ENCODE assay signal across 8 cellular contexts in genomic region chr5:68730220-68731010, GRCh38.
A peak's percentile ranks its signal among the peaks of the same experiment; 100 is the strongest.
DNase-seq lines count a peak whose midpoint lies in the region; ATAC-seq, FAIRE-seq and TF ChIP-seq lines count a peak whose summit lies in the region.

No MANE protein-coding gene starts in this region.

- FAIRE-seq in pancreas (lab: Jason Lieb, UNC) = no peak

- H3K4me1 ChIP-seq in pancreas = peaks cover 0 to 7% (median 0%) of the 10 kb centered on the region in 3 donors

- H3K27me3 ChIP-seq in pancreas = no peaks in the 10 kb centered on the region

- no peaks in the 10 kb centered on the region for H3K36me3 ChIP-seq in pancreas

- H3K9me3 ChIP-seq in pancreas = no peaks in the 10 kb centered on the region

- no peak for TF ChIP-seq POLR2A in GM18505 (IDR thresholded peaks at IDR 0.05; ENCODE audit: borderline replicate concordance, extremely low read depth, insufficient read depth, insufficient read length)

- WGBS in pancreas, 2 donors = 24 to 35% methylated on average over 7 of the region's 7 CpGs

- no peak for TF ChIP-seq CTCF in pancreas (IDR thresholded peaks at IDR 0.05)

- ATAC-seq in pancreas (peak; percentile 75 to 95 (median 86)), GM18505 (IDR thresholded peaks at IDR 0.05; ENCODE audit: unreplicated experiment) (no peak), HG03135 (IDR thresholded peaks at IDR 0.05; ENCODE audit: unreplicated experiment) (no peak)

- intact Hi-C loops in pancreas (cut with DNase I) = no loop called here

- DNase-seq in GM03348 (ENCODE audit: low spot score) = peak; percentile 75
- DNase-seq in SHP77 treated with DMSO at 0.1 percent for 48 hours (lab: John Stamatoyannopoulos, UW) = peak; percentile 43
- DNase-seq in fibroblast of the conjunctiva (ENCODE audit: low read depth) = peak; percentile 65
- DNase-seq in pancreas = peak in 2 of 6 donors; percentile 11 to 21
- DNase-seq in activated CD4-positive, alpha-beta T cell treated with anti-CD3 and anti-CD28 coated beads, Interleukin-2, amount 50 U/mL, for 4 hours = no peak
- no peak for DNase-seq in stimulated activated naive CD4-positive, alpha-beta T cell treated with Interleukin-2 at 50 U/mL for 16 hours (lab: John Stamatoyannopoulos, UW)

- peak overlapping the region in 1 of 4 donors; percentile 34 for H3K27ac ChIP-seq in pancreas

- no peak overlapping the region for H3K4me3 ChIP-seq in pancreas

Comparison
In these comparisons a context has a peak if more than half of its experiments do, and no peak if none do; other contexts are left out.
1. DNase-seq: peak in GM03348 (single experiment), SHP77 treated with DMSO at 0.1 percent for 48 hours (single experiment) and fibroblast of the conjunctiva (single experiment); none in activated CD4-positive, alpha-beta T cell treated with anti-CD3 and anti-CD28 coated beads, Interleukin-2, amount 50 U/mL, for 4 hours (0 of 2) and stimulated activated naive CD4-positive, alpha-beta T cell treated with Interleukin-2 at 50 U/mL for 16 hours (single experiment).
2. ATAC-seq: peak in pancreas (4 of 4); none in GM18505 (single experiment) and HG03135 (single experiment).